ENCODE assay signal across 8 cellular contexts in genomic region chr10:43105119-43105792, GRCh38. TPM values are rescaled to one million over a fixed set of nuclear protein-coding genes. Genes with fewer than 3 reads are reported as not detected.
DNase-seq lines count a peak whose midpoint lies in the region; ATAC-seq and TF ChIP-seq lines count a peak whose summit lies in the region.

No MANE protein-coding gene starts in this region.

- peaks cover 4% of the 10 kb centered on the region for H3K4me1 Mint-ChIP-seq in activated CD4-positive, alpha-beta T cell treated with anti-CD3 and anti-CD28 coated beads for 36 hours

- no peak overlapping the region for H3K27ac Mint-ChIP-seq in activated CD4-positive, alpha-beta T cell treated with anti-CD3 and anti-CD28 coated beads for 36 hours

- H3K4me3 Mint-ChIP-seq in activated CD4-positive, alpha-beta T cell treated with anti-CD3 and anti-CD28 coated beads for 36 hours, result peak overlapping the region; percentile 46

- peak overlapping the region; percentile 61 for H3K4me3 ChIP-seq in choroid plexus epithelial cell (ENCODE audit: low read depth, low read length)

- no peaks in the 10 kb centered on the region for H3K36me3 Mint-ChIP-seq in activated CD4-positive, alpha-beta T cell treated with anti-CD3 and anti-CD28 coated beads for 36 hours (ENCODE audit: low read depth)

- DNase-seq in 8988T (peak; percentile 92), NCI-H2196 (lab: John Stamatoyannopoulos, UW; ENCODE audit: unreplicated experiment) (peak; percentile 72), choroid plexus epithelial cell (ENCODE audit: low read depth) (peak; percentile 75), left colon (peak; percentile 68 to 79)
- DNase-seq in activated CD4-positive, alpha-beta T cell treated with anti-CD3 and anti-CD28 coated beads for 36 hours, result peak; percentile 88
- DNase-seq in stimulated activated CD4-positive, alpha-beta T cell treated with anti-CD3 and anti-CD28 coated beads, Interleukin-15, amount 100 ng/mL, for 48 hours (ENCODE audit: low read depth in 2 of 2), result peak; percentile 55 to 70

- H3K27me3 Mint-ChIP-seq in activated CD4-positive, alpha-beta T cell treated with anti-CD3 and anti-CD28 coated beads for 36 hours, result peaks cover 19% of the 10 kb centered on the region

- intact Hi-C loops in activated CD4-positive, alpha-beta T cell treated with anti-CD3 and anti-CD28 coated beads for 36 hours (cut with DNase I, micrococcal nuclease), result loop anchor here (1.0 to 10.0 kb wide), 8 partner anchors 28 to 926 kb away; partner anchors contain the start of genes BMS1 (in 1 of the 2), RET (in 1 of the 2) and ZNF33B (in 1 of the 2)
- intact Hi-C loops in left colon (cut with DNase I, micrococcal nuclease), result loop anchor here (5.0 to 10.0 kb wide), 3 partner anchors 238 to 350 kb away; no protein-coding TSS in a partner anchor

- POLR2A ChIA-PET in activated CD4-positive, alpha-beta T cell treated with anti-CD3 and anti-CD28 coated beads for 36 hours (lab: Charles Lee), result no interaction called here

- ATAC-seq in GM18502 (IDR thresholded peaks at IDR 0.05; ENCODE audit: poor library complexity, unreplicated experiment) (peak; percentile 86), HG02970 (IDR thresholded peaks at IDR 0.05; ENCODE audit: low FRiP score, unreplicated experiment) (peak; percentile 81), left colon (peak; percentile 95)
- peak; percentile 95 for ATAC-seq in activated CD4-positive, alpha-beta T cell treated with anti-CD3 and anti-CD28 coated beads for 36 hours

- peak; percentile 76 for TF ChIP-seq CTCF in choroid plexus epithelial cell (conservative IDR thresholded peaks at IDR 0.05; ENCODE audit: low read depth, low read length)

- CTCF ChIA-PET in activated CD4-positive, alpha-beta T cell treated with anti-CD3 and anti-CD28 coated beads for 36 hours (lab: Charles Lee), result interaction anchor here (0.7 to 1.5 kb wide), 7 partner anchors 9 to 367 kb away, joined by 3 to 4 read pairs (median 3); no protein-coding TSS in a partner anchor

- H3K9me3 Mint-ChIP-seq in activated CD4-positive, alpha-beta T cell treated with anti-CD3 and anti-CD28 coated beads for 36 hours (ENCODE audit: low read depth), result no peaks in the 10 kb centered on the region

RNA-seq across cellular contexts. Expression of gene RET, which starts 28.4 kb away (rescaled TPM):
- total RNA-seq in activated CD4-positive, alpha-beta T cell treated with anti-CD3 and anti-CD28 coated beads for 36 hours, result under 1 TPM; 0.19 to 0.32 TPM
- 1 to 10 TPM; 1.5 to 1.6 TPM for total RNA-seq in left colon

RNA-seq across cellular contexts. Expression of gene CSGALNACT2, which starts 33.0 kb away (rescaled TPM):
- 10 to 100 TPM; 19.3 to 19.5 TPM for total RNA-seq in activated CD4-positive, alpha-beta T cell treated with anti-CD3 and anti-CD28 coated beads for 36 hours
- total RNA-seq in left colon, result 1 to 10 TPM; 4.7 to 6.7 TPM

Comparison
In these comparisons a context has a peak if more than half of its experiments do, and no peak if none do; other contexts are left out.
1. Peak in every context shown above with its lines: DNase-seq, ATAC-seq and H3K4me3 ChIP-seq.